ENCODE assay signal across 1 cellular context in genomic region chr20:31603822-31604566, GRCh38.
TF ChIP-seq lines count a peak whose summit lies in the region.

No MANE protein-coding gene starts in this region.

TF ChIP-seq in HepG2, 621 proteins besides CTCF, POLR2A, EP300 and RAD21 (continued from another document and continues in another):
- TF ChIP-seq ZNF281 (CRISPR knock-in tag; IDR thresholded peaks at IDR 0.05; ENCODE audit: borderline replicate concordance), result peak; percentile 83; the same call in 1 of the 2 replicates
- no peak for TF ChIP-seq ONECUT2 (CRISPR knock-in tag; IDR thresholded peaks at IDR 0.05)
- TF ChIP-seq ZNF816 (CRISPR knock-in tag; IDR thresholded peaks at IDR 0.05; ENCODE audit: borderline replicate concordance), result no peak
- peak; percentile 77; the same call in 1 of the 2 replicates for TF ChIP-seq MYPOP (CRISPR knock-in tag; IDR thresholded peaks at IDR 0.05)
- peak; percentile 89 for TF ChIP-seq MLX (CRISPR knock-in tag; IDR thresholded peaks at IDR 0.05)
- peak; percentile 82 for TF ChIP-seq ZBTB2 (CRISPR knock-in tag; IDR thresholded peaks at IDR 0.05; ENCODE audit: low read depth)
- TF ChIP-seq SP140L (CRISPR knock-in tag; IDR thresholded peaks at IDR 0.05; ENCODE audit: borderline replicate concordance), result peak; percentile 83; the same call in 1 of the 2 replicates
- peak; percentile 97 for TF ChIP-seq RFX1 (IDR thresholded peaks at IDR 0.05)
- TF ChIP-seq ATF1 (CRISPR knock-in tag; IDR thresholded peaks at IDR 0.05), result peak; percentile 94
- no peak for TF ChIP-seq ZNF850 (CRISPR knock-in tag; conservative IDR thresholded peaks at IDR 0.05)
- TF ChIP-seq FOXP1 (IDR thresholded peaks at IDR 0.05), result no peak
- TF ChIP-seq FOXP1 (CRISPR knock-in tag; IDR thresholded peaks at IDR 0.05), result peak; percentile 69; the same call in 1 of the 2 replicates
- no peak for TF ChIP-seq ZMAT5 (CRISPR knock-in tag; IDR thresholded peaks at IDR 0.05; ENCODE audit: borderline replicate concordance, low read depth)
- TF ChIP-seq HMG20A (CRISPR knock-in tag; IDR thresholded peaks at IDR 0.05; ENCODE audit: borderline replicate concordance), result peak; percentile 41; the same call in 1 of the 2 replicates
- TF ChIP-seq HBP1 (CRISPR knock-in tag; IDR thresholded peaks at IDR 0.05; ENCODE audit: low read depth), result peak; percentile 100
- peak; percentile 89; the same call in 1 of the 2 replicates for TF ChIP-seq KLF6 (CRISPR knock-in tag; IDR thresholded peaks at IDR 0.05)
- TF ChIP-seq EEA1 (CRISPR knock-in tag; IDR thresholded peaks at IDR 0.05; ENCODE audit: borderline replicate concordance), result no peak
- TF ChIP-seq ZFP91 (CRISPR knock-in tag; IDR thresholded peaks at IDR 0.05; ENCODE audit: borderline replicate concordance), result peak; percentile 87
- peak; percentile 85 for TF ChIP-seq GABPB1 (CRISPR knock-in tag; IDR thresholded peaks at IDR 0.05)
- peak; percentile 91 for TF ChIP-seq HNRNPL (IDR thresholded peaks at IDR 0.05; ENCODE audit: low read depth, low read length)
- peak; percentile 98 for TF ChIP-seq MED13 (CRISPR knock-in tag; IDR thresholded peaks at IDR 0.05)
- TF ChIP-seq ZNF280D (CRISPR knock-in tag; IDR thresholded peaks at IDR 0.05), result peak; percentile 29; the same call in 1 of the 2 replicates
- TF ChIP-seq AGO2 (optimal IDR thresholded peaks at IDR 0.05; ENCODE audit: low read depth, low read length), result peak; percentile 100
- TF ChIP-seq ZNF564 (CRISPR knock-in tag; IDR thresholded peaks at IDR 0.05), result peak; percentile 83
- peak; percentile 97 for TF ChIP-seq NRL (CRISPR knock-in tag; IDR thresholded peaks at IDR 0.05; ENCODE audit: borderline replicate concordance)
- TF ChIP-seq ZNF737 (CRISPR knock-in tag; IDR thresholded peaks at IDR 0.05; ENCODE audit: borderline replicate concordance), result no peak
- no peak for TF ChIP-seq ZNF24 (IDR thresholded peaks at IDR 0.05)
- peak; percentile 86; the same call in 1 of the 2 replicates for TF ChIP-seq MIXL1 (CRISPR knock-in tag; IDR thresholded peaks at IDR 0.05)
- TF ChIP-seq SSRP1 (CRISPR knock-in tag; IDR thresholded peaks at IDR 0.05), result peak; percentile 38; the same call in 1 of the 2 replicates
- TF ChIP-seq RFX5 (IDR thresholded peaks at IDR 0.05; ENCODE audit: low read depth, low read length), result peak; percentile 91
- TF ChIP-seq DZIP1 (CRISPR knock-in tag; IDR thresholded peaks at IDR 0.05), result peak; percentile 93
- TF ChIP-seq TAF1 (CRISPR knock-in tag; IDR thresholded peaks at IDR 0.05), result peak; percentile 71
- no peak; the same call in 1 of the 2 replicates for TF ChIP-seq PHF8 (CRISPR knock-in tag; IDR thresholded peaks at IDR 0.05)
- TF ChIP-seq USF2 (IDR thresholded peaks at IDR 0.05; ENCODE audit: low read depth, low read length), result 0 out of 2 replicates have a peak, but pooled peaks have one; percentile 5
- peak; percentile 65; the same call in 1 of the 2 replicates for TF ChIP-seq USF2 (CRISPR knock-in tag; IDR thresholded peaks at IDR 0.05; ENCODE audit: borderline replicate concordance)
- no peak for TF ChIP-seq RARG (CRISPR knock-in tag; IDR thresholded peaks at IDR 0.05; ENCODE audit: low read depth)
